In the genomic region with DNA sequence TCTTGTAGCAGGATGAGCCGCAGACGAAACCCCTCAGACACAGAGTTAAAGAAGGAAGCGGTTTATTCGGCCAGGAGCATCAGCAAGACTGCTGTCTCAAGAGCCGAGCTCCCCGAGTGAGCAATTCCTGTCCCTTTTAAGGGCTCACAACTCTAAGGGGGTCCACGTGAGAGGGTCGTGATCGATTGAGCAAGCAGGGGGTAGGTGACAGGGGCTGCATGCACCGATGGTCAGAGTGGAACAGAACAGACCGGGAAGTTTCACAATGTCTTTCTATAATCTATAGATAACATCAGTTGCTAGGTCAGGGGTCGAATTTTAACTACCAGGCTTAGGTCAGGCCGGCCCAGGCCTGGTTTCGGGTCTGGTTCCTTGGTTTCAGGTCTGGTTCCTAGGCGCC, we compare ENCODE assay signal across 20 cellular contexts. TPM values are rescaled to one million over a fixed set of nuclear protein-coding genes. Genes with fewer than 3 reads are reported as not detected.
"Had no signal": no experiment of that assay in that cellular context is flagged by ENCODE, and none has a peak within 500 bp of the region (broad histone marks: within the 10 kb centered on the region; RNA-seq: fewer than 3 reads in every experiment).

No MANE protein-coding gene starts in this region.

RNA-seq across cellular contexts. Expression of a gene that starts 20.6 kb away (rescaled TPM):
- total RNA-seq: activated naive CD4-positive, alpha-beta T cell treated with anti-CD3 and anti-CD28 coated beads for 36 hours; activated naive CD4-positive, alpha-beta T cell treated with anti-CD3 and anti-CD28 coated beads, Interleukin-2, amount 50 U/mL, for 72 hours; activated naive CD8-positive, alpha-beta T cell treated with anti-CD3 and anti-CD28 coated beads for 36 hours; activated naive CD8-positive, alpha-beta T cell treated with anti-CD3 and anti-CD28 coated beads, Interleukin-2, amount 10 ng/mL, durations not matched to agents 7 days and 5 days; activated T-cell treated with anti-CD3 and anti-CD28 coated beads, Interleukin-2, amount 50 U/mL, for 4 hours; activated T-cell treated with anti-CD3 and anti-CD28 coated beads, Interleukin-2, amount 50 U/mL, for 72 hours; activated T-helper 1 cell treated with anti-CD3 and anti-CD28 coated beads, Interleukin-12 subunit alpha, Interleukin-12 subunit beta, Interleukin-2, Interleukin-4 antibody, amounts not matched to agents 30 ng/mL and 10 ng/mL and 1 ng/mL, durations not matched to agents 14 hours and 24 hours and 36 hours; activated T-helper 2 cell treated with anti-CD3 and anti-CD28 coated beads, Interferon-gamma antibody, Interleukin-2, Interleukin-4, amounts not matched to agents 10 μg/mL and 5 μg/mL and 100 μg/mL, durations not matched to agents 14 hours and 24 hours and 36 hours; adrenal gland; aorta; ascending aorta; astrocyte; body of pancreas; breast epithelium; bronchial epithelial cell; cardiac muscle cell; cardiac septum; cerebellum; chondrocyte had no signal
- polyA plus RNA-seq: adipose tissue, adrenal gland, aorta, cardiac muscle cell had no signal
